In the genomic region with DNA sequence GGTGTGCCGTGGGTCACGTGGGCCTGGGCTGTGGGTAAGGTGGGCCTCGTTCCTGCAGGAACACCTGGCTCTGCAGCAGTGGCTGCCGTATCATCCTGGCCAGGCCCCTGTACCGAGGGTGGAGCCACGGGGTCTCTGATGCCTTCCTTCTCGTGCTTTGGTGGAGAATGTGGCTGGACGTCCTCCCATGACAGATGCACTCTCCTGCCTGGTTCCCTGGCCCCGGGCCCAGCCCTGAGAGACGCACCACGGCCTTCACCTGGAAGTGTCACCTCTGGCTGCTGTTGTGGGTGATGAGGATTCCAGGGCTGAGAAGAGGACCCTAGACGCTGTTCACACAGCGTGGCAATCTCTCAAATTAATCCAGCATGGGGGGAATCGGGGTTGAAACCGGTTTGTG, we compare ENCODE assay signal across 16 cellular contexts. TPM values are rescaled to one million over a fixed set of nuclear protein-coding genes. Genes with fewer than 3 reads are reported as not detected.
DNase-seq lines count a peak whose midpoint lies in the region; ATAC-seq and TF ChIP-seq lines count a peak whose summit lies in the region.
"Had no signal": no experiment of that assay in that cellular context is flagged by ENCODE, and none has a peak within 500 bp of the region (broad histone marks: within the 10 kb centered on the region; RNA-seq: fewer than 3 reads in every experiment).

No MANE protein-coding gene starts in this region.

- no peak overlapping the region for H3K9ac ChIP-seq in BLaER1

- POLR2A ChIA-PET in activated CD8-positive, alpha-beta T cell treated with anti-CD3 and anti-CD28 coated beads for 36 hours (lab: Charles Lee), result interaction anchor here (1.3 kb wide), 1 partner anchor 48 kb away, joined by 3 read pairs; no protein-coding TSS in a partner anchor
- POLR2A ChIA-PET in activated CD8-positive, alpha-beta T cell treated with anti-CD3 and anti-CD28 coated beads, Interleukin-2, amount 10 ng/mL, durations not matched to agents 7 days and 5 days (lab: Charles Lee), result no interaction called here

- no peaks in the 10 kb centered on the region for H3K27me3 Mint-ChIP-seq in activated CD8-positive, alpha-beta T cell treated with anti-CD3 and anti-CD28 coated beads for 36 hours
- no peaks in the 10 kb centered on the region for H3K27me3 Mint-ChIP-seq in activated CD8-positive, alpha-beta T cell treated with anti-CD3 and anti-CD28 coated beads, Interleukin-2, amount 10 ng/mL, durations not matched to agents 7 days and 5 days (ENCODE audit: low read depth)
- H3K27me3 Mint-ChIP-seq in T-helper 17 cell, result no peaks in the 10 kb centered on the region
- no peaks in the 10 kb centered on the region for H3K27me3 Mint-ChIP-seq in progenitor cell of endocrine pancreas
- H3K27me3 Mint-ChIP-seq in mesothelial cell of epicardium (ENCODE audit: low read depth), result no peaks in the 10 kb centered on the region

- no peak overlapping the region for H3K4me3 Mint-ChIP-seq in activated CD8-positive, alpha-beta T cell treated with anti-CD3 and anti-CD28 coated beads for 36 hours
- H3K4me3 Mint-ChIP-seq in activated CD8-positive, alpha-beta T cell treated with anti-CD3 and anti-CD28 coated beads, Interleukin-2, amount 10 ng/mL, durations not matched to agents 7 days and 5 days, result no peak overlapping the region
- H3K4me3 Mint-ChIP-seq in T-helper 17 cell (peak overlapping the region; percentile 28), progenitor cell of endocrine pancreas (ENCODE audit: low read depth) (no peak overlapping the region), mesothelial cell of epicardium (no peak overlapping the region)

- peak overlapping the region; percentile 37 for H3K4me2 ChIP-seq in BLaER1

- peaks cover 33% of the 10 kb centered on the region for H3K4me1 Mint-ChIP-seq in activated CD8-positive, alpha-beta T cell treated with anti-CD3 and anti-CD28 coated beads for 36 hours (ENCODE audit: low read depth)
- no peaks in the 10 kb centered on the region for H3K4me1 Mint-ChIP-seq in activated CD8-positive, alpha-beta T cell treated with anti-CD3 and anti-CD28 coated beads, Interleukin-2, amount 10 ng/mL, durations not matched to agents 7 days and 5 days (ENCODE audit: low read depth)
- H3K4me1 Mint-ChIP-seq in T-helper 17 cell (peaks cover 13% of the 10 kb centered on the region), progenitor cell of endocrine pancreas (ENCODE audit: low read depth) (peaks cover 6% of the 10 kb centered on the region), mesothelial cell of epicardium (peaks cover 21% of the 10 kb centered on the region)

- peaks cover 94% of the 10 kb centered on the region for H4K20me1 ChIP-seq in BLaER1

- H3K27ac ChIP-seq in BLaER1, result peak overlapping the region; percentile 4; the same call in 1 of the 2 replicates
- H3K27ac ChIP-seq: Peyer's patch had no signal

- DNase-seq in activated CD8-positive, alpha-beta T cell treated with anti-CD3 and anti-CD28 coated beads for 36 hours, result no peak
- no peak for DNase-seq in activated CD8-positive, alpha-beta T cell treated with anti-CD3 and anti-CD28 coated beads, Interleukin-2, amount 10 ng/mL, durations not matched to agents 7 days and 5 days
- DNase-seq in T-helper 17 cell (no peak), progenitor cell of endocrine pancreas (ENCODE audit: low spot score, unreplicated experiment) (no peak), SW480 (ENCODE audit: low spot score) (no peak), mesothelial cell of epicardium (ENCODE audit: low spot score in 2 of 2, unreplicated experiment in 2 of 2) (no peak)
- DNase-seq: DMS79, MM.1S, NCI-H1092, NCI-H1436 treated with DMSO at 0.1 percent for 48 hours, NCI-H2029, NCI-H526, Peyer's patch, Right ventricle myocardium superior had no signal

- no peaks in the 10 kb centered on the region for H3K27me3 ChIP-seq in BLaER1
- H3K27me3 ChIP-seq: Peyer's patch had no signal

- intact Hi-C loops in activated CD8-positive, alpha-beta T cell treated with anti-CD3 and anti-CD28 coated beads for 36 hours (cut with micrococcal nuclease), result no loop called here

- CTCF ChIA-PET in activated CD8-positive, alpha-beta T cell treated with anti-CD3 and anti-CD28 coated beads for 36 hours (lab: Charles Lee), result no interaction called here
- CTCF ChIA-PET in activated CD8-positive, alpha-beta T cell treated with anti-CD3 and anti-CD28 coated beads, Interleukin-2, amount 10 ng/mL, durations not matched to agents 7 days and 5 days (lab: Charles Lee), result interaction anchor here (1.0 kb wide), 1 partner anchor 47 kb away, joined by 3 read pairs; no protein-coding TSS in a partner anchor

- no peaks in the 10 kb centered on the region for H3K9me3 Mint-ChIP-seq in activated CD8-positive, alpha-beta T cell treated with anti-CD3 and anti-CD28 coated beads for 36 hours
- H3K9me3 Mint-ChIP-seq in activated CD8-positive, alpha-beta T cell treated with anti-CD3 and anti-CD28 coated beads, Interleukin-2, amount 10 ng/mL, durations not matched to agents 7 days and 5 days (ENCODE audit: insufficient read depth), result no peaks in the 10 kb centered on the region
- H3K9me3 Mint-ChIP-seq in progenitor cell of endocrine pancreas (ENCODE audit: low read depth), result no peaks in the 10 kb centered on the region
- H3K9me3 Mint-ChIP-seq in mesothelial cell of epicardium, result no peaks in the 10 kb centered on the region

- H3K9me3 ChIP-seq in BLaER1 (no peaks in the 10 kb centered on the region), T-helper 17 cell (ENCODE audit: control insufficient read depth, low read length, poor library complexity, severe bottlenecking) (no peaks in the 10 kb centered on the region)
- H3K9me3 ChIP-seq: Peyer's patch had no signal

- H3K27ac Mint-ChIP-seq in activated CD8-positive, alpha-beta T cell treated with anti-CD3 and anti-CD28 coated beads for 36 hours, result peak overlapping the region; percentile 5
- no peak overlapping the region for H3K27ac Mint-ChIP-seq in activated CD8-positive, alpha-beta T cell treated with anti-CD3 and anti-CD28 coated beads, Interleukin-2, amount 10 ng/mL, durations not matched to agents 7 days and 5 days
- no peak overlapping the region for H3K27ac Mint-ChIP-seq in T-helper 17 cell
- peak overlapping the region; percentile 80 for H3K27ac Mint-ChIP-seq in progenitor cell of endocrine pancreas
- no peak overlapping the region for H3K27ac Mint-ChIP-seq in mesothelial cell of epicardium

- peaks cover 65% of the 10 kb centered on the region for H3K36me3 ChIP-seq in BLaER1
- H3K36me3 ChIP-seq: Peyer's patch had no signal

- H3K4me1 ChIP-seq in BLaER1, result peaks cover 80% of the 10 kb centered on the region
- H3K4me1 ChIP-seq: Peyer's patch had no signal

- H3K4me3 ChIP-seq in BLaER1, result no peak overlapping the region
- H3K4me3 ChIP-seq: Peyer's patch had no signal

- no peak for TF ChIP-seq CTCF in activated CD8-positive, alpha-beta T cell treated with anti-CD3 and anti-CD28 coated beads for 36 hours (IDR thresholded peaks at IDR 0.05)
- no peak for TF ChIP-seq CTCF in progenitor cell of endocrine pancreas (IDR thresholded peaks at IDR 0.05; ENCODE audit: unreplicated experiment)
- no peak for TF ChIP-seq CTCF in mesothelial cell of epicardium (IDR thresholded peaks at IDR 0.05; ENCODE audit: unreplicated experiment)

- peaks cover 34% of the 10 kb centered on the region for H3K36me3 Mint-ChIP-seq in activated CD8-positive, alpha-beta T cell treated with anti-CD3 and anti-CD28 coated beads for 36 hours (ENCODE audit: low read depth)
- H3K36me3 Mint-ChIP-seq in activated CD8-positive, alpha-beta T cell treated with anti-CD3 and anti-CD28 coated beads, Interleukin-2, amount 10 ng/mL, durations not matched to agents 7 days and 5 days (ENCODE audit: low read depth), result peaks cover 3% of the 10 kb centered on the region
- no peaks in the 10 kb centered on the region for H3K36me3 Mint-ChIP-seq in T-helper 17 cell (ENCODE audit: low read depth)
- no peaks in the 10 kb centered on the region for H3K36me3 Mint-ChIP-seq in progenitor cell of endocrine pancreas (ENCODE audit: insufficient read depth)
- H3K36me3 Mint-ChIP-seq in mesothelial cell of epicardium, result no peaks in the 10 kb centered on the region

- no peak for ATAC-seq in activated CD8-positive, alpha-beta T cell treated with anti-CD3 and anti-CD28 coated beads for 36 hours
- ATAC-seq in activated CD8-positive, alpha-beta T cell treated with anti-CD3 and anti-CD28 coated beads, Interleukin-2, amount 10 ng/mL, durations not matched to agents 7 days and 5 days, result no peak
- ATAC-seq in T-helper 17 cell (no peak), GM21381 (IDR thresholded peaks at IDR 0.05; ENCODE audit: unreplicated experiment) (no peak)

RNA-seq across cellular contexts. Expression of gene NFATC1, which starts 49.5 kb away (rescaled TPM):
- 10 to 100 TPM; 97.2 to 98.3 TPM for total RNA-seq in activated CD8-positive, alpha-beta T cell treated with anti-CD3 and anti-CD28 coated beads for 36 hours
- 10 to 100 TPM; 26.5 to 28.1 TPM for total RNA-seq in activated CD8-positive, alpha-beta T cell treated with anti-CD3 and anti-CD28 coated beads, Interleukin-2, amount 10 ng/mL, durations not matched to agents 7 days and 5 days
- total RNA-seq in T-helper 17 cell, result 10 to 100 TPM; 73.4 to 77.8 TPM
- 4.5 and 5.6 TPM in 2 replicates for total RNA-seq in progenitor cell of endocrine pancreas
- total RNA-seq in mesothelial cell of epicardium, result 13.4 to 17.5 TPM (median 13.4 TPM) in 3 replicates

Comparison
In these comparisons a context has a peak if more than half of its experiments do, and no peak if none do; other contexts are left out.
1. H3K27ac Mint-ChIP-seq: peak in activated CD8-positive, alpha-beta T cell treated with anti-CD3 and anti-CD28 coated beads for 36 hours (single experiment) and progenitor cell of endocrine pancreas (single experiment); none in activated CD8-positive, alpha-beta T cell treated with anti-CD3 and anti-CD28 coated beads, Interleukin-2, amount 10 ng/mL, durations not matched to agents 7 days and 5 days (single experiment), T-helper 17 cell (single experiment) and mesothelial cell of epicardium (single experiment).